ENCODE assay signal across 8 cellular contexts in genomic region chr2:178194600-178195389, GRCh38. TPM values are rescaled to one million over a fixed set of nuclear protein-coding genes. Genes with fewer than 3 reads are reported as not detected.
DNase-seq lines count a peak whose midpoint lies in the region; ATAC-seq, FAIRE-seq and TF ChIP-seq lines count a peak whose summit lies in the region.

No MANE protein-coding gene starts in this region.

- H3K36me3 ChIP-seq in CD4-positive, alpha-beta memory T cell (ENCODE audit: insufficient read depth, low read length), result no peaks in the 10 kb centered on the region
- H3K36me3 ChIP-seq in HUES64 (ENCODE audit: insufficient read depth, low read length) (no peaks in the 10 kb centered on the region), HepG2 (replicated peaks in 1 of 2; ENCODE audit: control insufficient read depth in 1 of 2, insufficient read depth in 2 of 2, low read length in 2 of 2) (no peaks in the 10 kb centered on the region)

- peak overlapping the region; percentile 85 for H3K4me2 ChIP-seq in HepG2 (ENCODE audit: low read depth, low read length)

- intact Hi-C loops in CD4-positive, alpha-beta memory T cell (cut with micrococcal nuclease), result no loop called here
- intact Hi-C loops in dorsolateral prefrontal cortex (cut with DNase I), result loop anchor here (2.0 to 10.0 kb wide), 7 partner anchors 80 to 280 kb away; partner anchors contain the start of genes RBM45 (in 2 of the 2) and FKBP7 (in 1 of the 2)
- intact Hi-C loops in HepG2 (cut with micrococcal nuclease; ENCODE audit: unreplicated experiment), result loop anchor here (5.0 kb wide), 3 partner anchors 62 to 83 kb away; partner anchors contain the start of gene RBM45

- no peak overlapping the region for H3K27ac Mint-ChIP-seq in CD4-positive, alpha-beta memory T cell
- no peak overlapping the region for H3K27ac Mint-ChIP-seq in T-helper 2 cell treated with Interferon-gamma antibody and Interleukin-4, amounts not matched to agents 5 μg/mL and 100 μg/mL, for 36 hours
- no peak overlapping the region for H3K27ac Mint-ChIP-seq in stimulated activated memory B cell treated with anti-CD40 and anti-IgM and Interleukin-4, amounts not matched to agents 10 μg/mL and 1 μg/mL and 100 μg/mL, for 72 hours

- H3K4me1 Mint-ChIP-seq in CD4-positive, alpha-beta memory T cell, result peaks cover 9 to 25% (median 15%) of the 10 kb centered on the region in 4 donors
- H3K4me1 Mint-ChIP-seq in T-helper 2 cell treated with Interferon-gamma antibody and Interleukin-4, amounts not matched to agents 5 μg/mL and 100 μg/mL, for 36 hours (ENCODE audit: low read depth), result peaks cover 17% of the 10 kb centered on the region
- peaks cover 12% of the 10 kb centered on the region for H3K4me1 Mint-ChIP-seq in stimulated activated memory B cell treated with anti-CD40 and anti-IgM and Interleukin-4, amounts not matched to agents 10 μg/mL and 1 μg/mL and 100 μg/mL, for 72 hours

- in situ Hi-C loops in HepG2 (cut with HindIII; ENCODE audit: extremely low pct_ligation_motif_present, low pct_unique_long_range_greater_than_20kb), result no loop called here

- H3K36me3 Mint-ChIP-seq in CD4-positive, alpha-beta memory T cell, result no peaks in the 10 kb centered on the region
- H3K36me3 Mint-ChIP-seq in T-helper 2 cell treated with Interferon-gamma antibody and Interleukin-4, amounts not matched to agents 5 μg/mL and 100 μg/mL, for 36 hours (ENCODE audit: low read depth), result no peaks in the 10 kb centered on the region
- H3K36me3 Mint-ChIP-seq in stimulated activated memory B cell treated with anti-CD40 and anti-IgM and Interleukin-4, amounts not matched to agents 10 μg/mL and 1 μg/mL and 100 μg/mL, for 72 hours, result no peaks in the 10 kb centered on the region

- H3K9ac ChIP-seq in HUES64 (ENCODE audit: low read depth, low read length) (peak overlapping the region; percentile 75), HepG2 (ENCODE audit: insufficient read depth, low read depth, low read length) (no peak overlapping the region; the same call in 1 of the 2 replicates)

- CTCF ChIA-PET in CD4-positive, alpha-beta memory T cell (lab: Charles Lee; ENCODE audit: partially characterized antibody), result interaction anchor here (1.2 kb wide), 1 partner anchor 83 kb away, joined by 5 read pairs; the partner anchor contains the start of gene RBM45
- CTCF ChIA-PET in HepG2 (lab: Yijun Ruan, JAX; ENCODE audit: low intra/inter-chr PET ratio, low total read pairs), result no interaction called here

- TF ChIP-seq CTCF in dorsolateral prefrontal cortex (IDR thresholded peaks at IDR 0.05 in 54 of 56, conservative IDR thresholded peaks at IDR 0.05 in 2 of 56; ENCODE audit: low read depth in 1 of 56, partially characterized antibody in 56 of 56) (peak in 8 of 56 donors; percentile 0 to 13 (median 4)), HepG2 (CRISPR knock-in tag; IDR thresholded peaks at IDR 0.05) (no peak)

- no peak for TF ChIP-seq POLR2A in HepG2 (IDR thresholded peaks at IDR 0.05; ENCODE audit: insufficient read depth in 1 of 2, low read depth in 2 of 2, low read length in 2 of 2)

- no peaks in the 10 kb centered on the region for H3K9me3 ChIP-seq in CD4-positive, alpha-beta memory T cell (ENCODE audit: control insufficient read depth in 1 of 2, low read length in 2 of 2)
- H3K9me3 ChIP-seq in HUES64 (ENCODE audit: insufficient read depth, low read depth, low read length), result no peaks in the 10 kb centered on the region
- H3K9me3 ChIP-seq in HepG2 (ENCODE audit: low read length), result no peaks in the 10 kb centered on the region

- no peak for DNase-seq in CD4-positive, alpha-beta memory T cell
- DNase-seq in T-helper 2 cell treated with Interferon-gamma antibody and Interleukin-4, amounts not matched to agents 5 μg/mL and 100 μg/mL, for 36 hours (ENCODE audit: low spot score), result peak; percentile 17
- DNase-seq in dorsolateral prefrontal cortex (peak in 9 of 10 donors; percentile 24 to 74 (median 62)), HepG2 (ENCODE audit: low spot score) (no peak)
- no peak for DNase-seq in activated CD4-positive, CD25-positive, alpha-beta regulatory T cell (lab: John Stamatoyannopoulos, UW)

- H4K20me1 ChIP-seq in HepG2 (ENCODE audit: insufficient read depth, low read length), result peaks cover 7% of the 10 kb centered on the region

- POLR2A ChIA-PET in CD4-positive, alpha-beta memory T cell (lab: Charles Lee; ENCODE audit: partially characterized antibody), result no interaction called here
- POLR2A ChIA-PET in HepG2 (lab: Yijun Ruan, JAX), result no interaction called here

- TF ChIP-seq RAD21 in HepG2 (CRISPR knock-in tag; IDR thresholded peaks at IDR 0.05), result no peak

- peak overlapping the region; percentile 66 to 89 (median 82) for H3K4me3 Mint-ChIP-seq in CD4-positive, alpha-beta memory T cell
- peak overlapping the region; percentile 76 for H3K4me3 Mint-ChIP-seq in T-helper 2 cell treated with Interferon-gamma antibody and Interleukin-4, amounts not matched to agents 5 μg/mL and 100 μg/mL, for 36 hours
- peak overlapping the region; percentile 70 for H3K4me3 Mint-ChIP-seq in stimulated activated memory B cell treated with anti-CD40 and anti-IgM and Interleukin-4, amounts not matched to agents 10 μg/mL and 1 μg/mL and 100 μg/mL, for 72 hours

- H3K79me2 ChIP-seq in HepG2 (ENCODE audit: insufficient read depth, low read length), result no peaks in the 10 kb centered on the region

- BruUV-seq in HepG2 (replicated peaks; lab: Mats Ljungman, UMichigan), result no TSS peak

- H3K9me3 Mint-ChIP-seq in CD4-positive, alpha-beta memory T cell, result no peaks in the 10 kb centered on the region
- H3K9me3 Mint-ChIP-seq in T-helper 2 cell treated with Interferon-gamma antibody and Interleukin-4, amounts not matched to agents 5 μg/mL and 100 μg/mL, for 36 hours, result no peaks in the 10 kb centered on the region
- peaks cover 4% of the 10 kb centered on the region for H3K9me3 Mint-ChIP-seq in stimulated activated memory B cell treated with anti-CD40 and anti-IgM and Interleukin-4, amounts not matched to agents 10 μg/mL and 1 μg/mL and 100 μg/mL, for 72 hours

- peak; percentile 11 for ATAC-seq in GM19452 (IDR thresholded peaks at IDR 0.05; ENCODE audit: unreplicated experiment)
- peak; percentile 9 for ATAC-seq in HepG2
- ATAC-seq in stimulated activated memory B cell treated with anti-CD40 and anti-IgM and Interleukin-4, amounts not matched to agents 10 μg/mL and 1 μg/mL and 100 μg/mL, for 72 hours, result peak; percentile 10

- peaks cover 30 to 46% of the 10 kb centered on the region in 2 donors for H3K27me3 Mint-ChIP-seq in CD4-positive, alpha-beta memory T cell
- H3K27me3 Mint-ChIP-seq in T-helper 2 cell treated with Interferon-gamma antibody and Interleukin-4, amounts not matched to agents 5 μg/mL and 100 μg/mL, for 36 hours (ENCODE audit: low read depth), result peaks cover 65% of the 10 kb centered on the region
- peaks cover 47% of the 10 kb centered on the region for H3K27me3 Mint-ChIP-seq in stimulated activated memory B cell treated with anti-CD40 and anti-IgM and Interleukin-4, amounts not matched to agents 10 μg/mL and 1 μg/mL and 100 μg/mL, for 72 hours

- peak overlapping the region; percentile 42 to 47 for H3K4me3 ChIP-seq in CD4-positive, alpha-beta memory T cell (ENCODE audit: low read length in 2 of 2)
- H3K4me3 ChIP-seq in HUES64 (ENCODE audit: low read length) (peak overlapping the region; percentile 64), dorsolateral prefrontal cortex (peak overlapping the region; percentile 64 to 96 (median 88)), HepG2 (replicated peaks in 1 of 3; ENCODE audit: insufficient read depth in 1 of 3, low read depth in 2 of 3, low read length in 3 of 3) (peak overlapping the region; percentile 59 to 78 (median 66); a peak in 5 of 6 replicates)

- WGBS in HUES64, result under 1% methylated on average over 83 of the region's 83 CpGs
- 4% methylated on average over 28 of the region's 83 CpGs for WGBS in HepG2 (ENCODE audit: low lambda C conversion rate)

- peaks cover 3% of the 10 kb centered on the region for H3K27me3 ChIP-seq in CD4-positive, alpha-beta memory T cell (ENCODE audit: insufficient read depth, low read length)
- H3K27me3 ChIP-seq in HUES64 (ENCODE audit: insufficient read depth, low read length) (peaks cover 50% of the 10 kb centered on the region), dorsolateral prefrontal cortex (no peaks in the 10 kb centered on the region), HepG2 (ENCODE audit: control insufficient read depth in 1 of 2, insufficient read depth in 2 of 2, low read length in 2 of 2) (peaks cover 8 to 72% of the 10 kb centered on the region in 2 experiments)

- H3K4me1 ChIP-seq in CD4-positive, alpha-beta memory T cell (ENCODE audit: insufficient read depth, low read length), result peaks cover 12% of the 10 kb centered on the region
- H3K4me1 ChIP-seq in HUES64 (ENCODE audit: insufficient read depth, low read length) (peaks cover 21% of the 10 kb centered on the region), HepG2 (ENCODE audit: insufficient read depth, low read length) (peaks cover 22% of the 10 kb centered on the region)

- TF ChIP-seq EP300 in HepG2 (IDR thresholded peaks at IDR 0.05; ENCODE audit: low read depth in 2 of 2, low read length in 2 of 2) (no peak), HepG2 (CRISPR knock-in tag; IDR thresholded peaks at IDR 0.05; ENCODE audit: borderline replicate concordance) (no peak)

- no peak overlapping the region for H3K27ac ChIP-seq in CD4-positive, alpha-beta memory T cell (ENCODE audit: low read depth, low read length)
- H3K27ac ChIP-seq in HUES64 (ENCODE audit: low read depth, low read length) (peak overlapping the region; percentile 75; the same call in 1 of the 2 replicates), dorsolateral prefrontal cortex (peak overlapping the region in 58 of 59 donors; percentile 23 to 97 (median 86)), HepG2 (ENCODE audit: extremely low read length, insufficient read depth, low read length) (no peak overlapping the region)

- no peak overlapping the region for H2AFZ ChIP-seq in HepG2 (ENCODE audit: low read length)

- no peak for FAIRE-seq in HepG2 (lab: Jason Lieb, UNC)

RNA-seq across cellular contexts. Expression of gene OSBPL6, which starts 0.5 kb away (rescaled TPM):
- total RNA-seq in CD4-positive, alpha-beta memory T cell, result under 1 TPM; 0.14 to 0.23 TPM
- under 1 TPM; 0.44 to 0.49 TPM for polyA plus RNA-seq in CD4-positive, alpha-beta memory T cell
- polyA plus RNA-seq in HUES64 (2013, experiment 1 of 2), result 6.6 TPM
- polyA plus RNA-seq in HUES64 (2013, experiment 2 of 2), result 7.5 TPM
- 10 to 100 TPM; 15.7 to 49.5 (median 36.0) TPM for total RNA-seq in dorsolateral prefrontal cortex
- total RNA-seq in HepG2 (2016; rRNA removed; fragmentation: Illumina TruSeq; extraction: Trizol), result 0.10 and 0.11 TPM in 2 replicates
- total RNA-seq in HepG2 (2016; cell fraction: cytosol; rRNA removed; fragmentation: Illumina TruSeq; extraction: Trizol; ENCODE audit: low read depth), result 0.10 TPM in 1 of 2 replicates, not detected in the other
- 0.04 and 0.12 TPM in 2 replicates for total RNA-seq in HepG2 (2016; cell fraction: insoluble cytoplasmic fraction; rRNA removed; fragmentation: Illumina TruSeq; extraction: Trizol)
- total RNA-seq in HepG2 (2016; cell fraction: membrane; rRNA removed; fragmentation: Illumina TruSeq; extraction: Trizol), result 0.06 TPM in 1 of 2 replicates, not detected in the other
- total RNA-seq in HepG2 (2016; cell fraction: nucleus; rRNA removed; fragmentation: Illumina TruSeq; extraction: Trizol), result not detected in 2 replicates
- 0.01 and 0.03 TPM in 2 replicates for polyA plus RNA-seq in HepG2 (2011; rRNA removed)
- polyA plus RNA-seq in HepG2 (2011; cell fraction: cytosol; rRNA removed), result 0.03 TPM in 2 replicates
- not detected in 2 replicates for polyA plus RNA-seq in HepG2 (2011; cell fraction: nucleus; rRNA removed)
- polyA plus RNA-seq in HepG2 (2012), result 0.07 TPM in 1 of 2 replicates, not detected in the other
- 0.03 TPM in 1 of 2 replicates, not detected in the other for polyA plus RNA-seq in HepG2 (2016; cell fraction: cytosol; fragmentation: Illumina TruSeq; extraction: Trizol; ENCODE audit: low read depth)
- polyA plus RNA-seq in HepG2 (2016; cell fraction: insoluble cytoplasmic fraction; fragmentation: Illumina TruSeq; extraction: Trizol; ENCODE audit: low read depth), result 0.09 and 0.12 TPM in 2 replicates
- polyA plus RNA-seq in HepG2 (2016; cell fraction: membrane; fragmentation: Illumina TruSeq; extraction: Trizol; ENCODE audit: low read depth), result 0.05 TPM in 1 of 2 replicates, not detected in the other
- 0.14 and 0.20 TPM in 2 replicates for polyA plus RNA-seq in HepG2 (2016; cell fraction: nucleus; fragmentation: Illumina TruSeq; extraction: Trizol; ENCODE audit: insufficient read depth, low read depth)
- 4.1 TPM in 1 of 2 replicates, not detected in the other for polyA minus RNA-seq in HepG2 (2011; rRNA and poly(A)+ RNA removed; ENCODE audit: low replicate concordance)
- not detected in 2 replicates for polyA minus RNA-seq in HepG2 (2011; cell fraction: cytosol; rRNA and poly(A)+ RNA removed)
- 0.12 TPM in 1 of 2 replicates, not detected in the other for polyA minus RNA-seq in HepG2 (2011; cell fraction: nucleus; rRNA and poly(A)+ RNA removed)

Comparison
In these comparisons a context has a peak if more than half of its experiments do, and no peak if none do; other contexts are left out.
1. DNase-seq: peak in T-helper 2 cell treated with Interferon-gamma antibody and Interleukin-4, amounts not matched to agents 5 μg/mL and 100 μg/mL, for 36 hours (single experiment) and dorsolateral prefrontal cortex (9 of 10); none in CD4-positive, alpha-beta memory T cell (0 of 5), HepG2 (single experiment) and activated CD4-positive, CD25-positive, alpha-beta regulatory T cell (0 of 4).
2. H3K27ac ChIP-seq: peak in HUES64 (single experiment) and dorsolateral prefrontal cortex (58 of 59); none in CD4-positive, alpha-beta memory T cell (single experiment) and HepG2 (single experiment).
3. RNA of gene OSBPL6, which starts 0.5 kb away (total RNA-seq): 15.7 to 49.5 TPM in dorsolateral prefrontal cortex; 0.14 to 0.23 TPM in CD4-positive, alpha-beta memory T cell and 0.04 to 0.12 TPM in HepG2; every median in the first group is over 10 times any median in the second.
4. Peak in every context shown above with its lines, with median percentiles within 50 percentile points of each other: H3K4me3 ChIP-seq, H3K4me3 Mint-ChIP-seq and ATAC-seq.